In genomic region chr9:93031629-93032431, GRCh38 we compare ENCODE assay signal across 15 cellular contexts. TPM values are rescaled to one million over a fixed set of nuclear protein-coding genes. Genes with fewer than 3 reads are reported as not detected.
DNase-seq lines count a peak whose midpoint lies in the region; ATAC-seq and TF ChIP-seq lines count a peak whose summit lies in the region.
"Had no signal": no experiment of that assay in that cellular context is flagged by ENCODE, and none has a peak within 500 bp of the region (broad histone marks: within the 10 kb centered on the region; RNA-seq: fewer than 3 reads in every experiment).

No MANE protein-coding gene starts in this region.

- no peaks in the 10 kb centered on the region for H3K27me3 Mint-ChIP-seq in activated naive CD4-positive, alpha-beta T cell treated with anti-CD3 and anti-CD28 coated beads, Interleukin-2, amount 50 U/mL, for 24 hours

- H3K9me3 Mint-ChIP-seq in activated naive CD4-positive, alpha-beta T cell treated with anti-CD3 and anti-CD28 coated beads, Interleukin-2, amount 50 U/mL, for 24 hours = no peaks in the 10 kb centered on the region
- H3K9me3 Mint-ChIP-seq in stimulated activated effector memory CD8-positive, alpha-beta T cell treated with anti-CD3 and anti-CD28 coated beads, Interleukin-12 subunit alpha, Interleukin-12 subunit beta, amount 100 ng/mL, for 72 hours = no peaks in the 10 kb centered on the region

- H3K4me3 Mint-ChIP-seq in activated naive CD4-positive, alpha-beta T cell treated with anti-CD3 and anti-CD28 coated beads, Interleukin-2, amount 50 U/mL, for 24 hours = peak overlapping the region; percentile 39
- H3K4me3 Mint-ChIP-seq in stimulated activated effector memory CD8-positive, alpha-beta T cell treated with anti-CD3 and anti-CD28 coated beads, Interleukin-12 subunit alpha, Interleukin-12 subunit beta, amount 100 ng/mL, for 72 hours = no peak overlapping the region

- H3K9me3 ChIP-seq in esophagus squamous epithelium (no peaks in the 10 kb centered on the region), tibial nerve (no peaks in the 10 kb centered on the region)
- H3K9me3 ChIP-seq: BE2C had no signal

- H3K36me3 ChIP-seq in esophagus squamous epithelium (no peaks in the 10 kb centered on the region), tibial nerve (no peaks in the 10 kb centered on the region)
- H3K36me3 ChIP-seq: BE2C, brain microvascular endothelial cell had no signal

- no peak for TF ChIP-seq CTCF in RWPE1 (conservative IDR thresholded peaks at IDR 0.05; ENCODE audit: low read depth)
- no peak for TF ChIP-seq CTCF in fibroblast of the aortic adventitia (IDR thresholded peaks at IDR 0.05; ENCODE audit: insufficient read depth, low read length)
- TF ChIP-seq CTCF in esophagus squamous epithelium (IDR thresholded peaks at IDR 0.05) = no peak
- no peak for TF ChIP-seq CTCF in omental fat pad (IDR thresholded peaks at IDR 0.05)
- TF ChIP-seq CTCF in tibial nerve (IDR thresholded peaks at IDR 0.05) = no peak

- H3K4me1 ChIP-seq in esophagus squamous epithelium = peaks cover 0 to 7% (median 7%) of the 10 kb centered on the region in 3 donors
- H3K4me1 ChIP-seq in tibial nerve = peaks cover 0 to 18% (median 3%) of the 10 kb centered on the region in 4 donors
- H3K4me1 ChIP-seq: BE2C had no signal

- H3K4me1 Mint-ChIP-seq in activated naive CD4-positive, alpha-beta T cell treated with anti-CD3 and anti-CD28 coated beads, Interleukin-2, amount 50 U/mL, for 24 hours = peaks cover 77% of the 10 kb centered on the region
- H3K4me1 Mint-ChIP-seq in stimulated activated effector memory CD8-positive, alpha-beta T cell treated with anti-CD3 and anti-CD28 coated beads, Interleukin-12 subunit alpha, Interleukin-12 subunit beta, amount 100 ng/mL, for 72 hours = peaks cover 44% of the 10 kb centered on the region

- no peak for DNase-seq in activated naive CD4-positive, alpha-beta T cell treated with anti-CD3 and anti-CD28 coated beads, Interleukin-2, amount 50 U/mL, for 16 hours
- DNase-seq in RWPE1 (ENCODE audit: low spot score) (peak; percentile 45), fibroblast of the aortic adventitia (ENCODE audit: low read depth) (peak; percentile 10), esophagus squamous epithelium (lab: John Stamatoyannopoulos, UW) (no peak), omental fat pad (ENCODE audit: low spot score) (no peak), tibial nerve (ENCODE audit: low spot score in 2 of 2) (no peak)
- DNase-seq in stimulated activated effector memory CD8-positive, alpha-beta T cell treated with anti-CD3 and anti-CD28 coated beads, Interleukin-12 subunit alpha, Interleukin-12 subunit beta, amount 100 ng/mL, for 72 hours (ENCODE audit: low spot score in 2 of 2) = no peak
- DNase-seq: BE2C, brain microvascular endothelial cell, HCEC 1CT, mammary epithelial cell, NCI-H1092, NCI-H446 treated with DMSO at 0.1 percent for 48 hours, T-helper 9 cell had no signal

- intact Hi-C loops in esophagus squamous epithelium (cut with DNase I) = no loop called here

- H3K4me3 ChIP-seq in fibroblast of the aortic adventitia (ENCODE audit: low read depth, low read length) (no peak overlapping the region), esophagus squamous epithelium (no peak overlapping the region), tibial nerve (no peak overlapping the region)

- H3K27ac Mint-ChIP-seq in activated naive CD4-positive, alpha-beta T cell treated with anti-CD3 and anti-CD28 coated beads, Interleukin-2, amount 50 U/mL, for 24 hours = peak overlapping the region; percentile 59
- H3K27ac Mint-ChIP-seq in stimulated activated effector memory CD8-positive, alpha-beta T cell treated with anti-CD3 and anti-CD28 coated beads, Interleukin-12 subunit alpha, Interleukin-12 subunit beta, amount 100 ng/mL, for 72 hours = peak overlapping the region; percentile 10

- TF ChIP-seq EP300 in tibial nerve (IDR thresholded peaks at IDR 0.05) = no peak

- CTCF ChIA-PET in RWPE1 (lab: Yijun Ruan, JAX) = interaction anchor here (0.6 kb wide), 1 partner anchor 59 kb away, joined by 3 read pairs; no protein-coding TSS in a partner anchor

- POLR2A ChIA-PET in RWPE1 (lab: Yijun Ruan, JAX; ENCODE audit: low non-redundant PET) = no interaction called here

- peaks cover 8% of the 10 kb centered on the region for H3K36me3 Mint-ChIP-seq in activated naive CD4-positive, alpha-beta T cell treated with anti-CD3 and anti-CD28 coated beads, Interleukin-2, amount 50 U/mL, for 24 hours
- H3K36me3 Mint-ChIP-seq in stimulated activated effector memory CD8-positive, alpha-beta T cell treated with anti-CD3 and anti-CD28 coated beads, Interleukin-12 subunit alpha, Interleukin-12 subunit beta, amount 100 ng/mL, for 72 hours = peaks cover 92% of the 10 kb centered on the region

- no peak for ATAC-seq in stimulated activated effector memory CD8-positive, alpha-beta T cell treated with anti-CD3 and anti-CD28 coated beads, Interleukin-12 subunit alpha, Interleukin-12 subunit beta, amount 100 ng/mL, for 72 hours
- no peak for ATAC-seq in omental fat pad (ENCODE audit: low FRiP score)

- WGBS in esophagus squamous epithelium, 2 donors = 34 to 45% methylated on average over 10 of the region's 10 CpGs
- 40 to 42% methylated on average over 10 of the region's 10 CpGs for WGBS in tibial nerve, 2 donors

- TF ChIP-seq POLR2A in esophagus squamous epithelium (IDR thresholded peaks at IDR 0.05) (no peak), tibial nerve (IDR thresholded peaks at IDR 0.05) (no peak)

- H3K27ac ChIP-seq in RWPE1 (no peak overlapping the region), esophagus squamous epithelium (no peak overlapping the region), tibial nerve (no peak overlapping the region)
- H3K27ac ChIP-seq: brain microvascular endothelial cell had no signal

- peaks cover 0 to 3% (median 0%) of the 10 kb centered on the region in 4 donors for H3K27me3 ChIP-seq in esophagus squamous epithelium
- no peaks in the 10 kb centered on the region for H3K27me3 ChIP-seq in tibial nerve
- H3K27me3 ChIP-seq: BE2C, brain microvascular endothelial cell had no signal

RNA-seq across cellular contexts. Expression of gene SUSD3, which starts 26.7 kb away (rescaled TPM):
- total RNA-seq in fibroblast of the aortic adventitia (ENCODE audit: low replicate concordance) (0.09 TPM in 1 of 2 replicates, not detected in the other), esophagus squamous epithelium (1 to 10 TPM in 3 of 4 donors, under 1 TPM in 1; 0.22 to 5.8 (median 2.7) TPM), omental fat pad (10 to 100 TPM in 2 of 4 donors, 1 to 10 TPM in 2; 6.8 to 24.2 (median 12.8) TPM), tibial nerve (1 to 10 TPM in 3 of 4 donors, not detected in 1; 3.0 to 4.2 (median 3.7) TPM)

Comparison
In these comparisons a context has a peak if more than half of its experiments do, and no peak if none do; other contexts are left out.
1. DNase-seq: peak in RWPE1 (single experiment) and fibroblast of the aortic adventitia (single experiment); none in activated naive CD4-positive, alpha-beta T cell treated with anti-CD3 and anti-CD28 coated beads, Interleukin-2, amount 50 U/mL, for 16 hours (single experiment), stimulated activated effector memory CD8-positive, alpha-beta T cell treated with anti-CD3 and anti-CD28 coated beads, Interleukin-12 subunit alpha, Interleukin-12 subunit beta, amount 100 ng/mL, for 72 hours (0 of 2), esophagus squamous epithelium (single experiment), omental fat pad (single experiment) and tibial nerve (0 of 2).